ENCODE assay signal across 10 cellular contexts in the genomic region with DNA sequence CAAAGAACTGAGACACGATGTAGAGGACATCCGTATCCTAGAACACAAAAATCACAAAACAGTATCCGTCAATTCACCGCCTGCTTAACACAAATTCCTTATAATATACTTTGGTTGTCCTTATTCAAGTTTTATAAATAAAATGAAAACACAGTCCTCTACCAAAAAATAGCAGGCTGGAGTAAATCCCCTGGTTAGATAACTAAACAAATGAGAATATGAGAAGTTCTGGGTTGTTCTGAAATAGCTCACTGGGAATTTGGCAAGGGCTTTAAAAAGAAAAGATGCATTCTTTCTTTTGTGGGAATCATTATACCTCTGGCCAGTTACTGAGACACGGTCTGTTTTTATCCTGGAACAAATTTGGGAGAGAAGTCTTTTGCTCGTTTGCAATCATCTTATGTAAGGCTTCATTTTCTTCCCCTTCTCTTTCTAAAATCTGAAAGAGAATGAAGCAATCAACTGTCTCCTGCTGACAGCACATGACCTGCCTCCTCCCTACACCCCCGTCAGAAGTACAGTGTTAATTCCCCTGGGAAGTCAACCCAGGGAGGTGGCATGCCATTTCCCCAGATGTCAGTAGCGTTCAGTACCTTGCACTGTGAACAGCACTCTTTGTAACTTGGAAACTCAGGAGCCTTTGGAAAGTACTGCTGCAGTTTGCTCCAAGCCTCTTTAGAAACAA.
DNase-seq lines count a peak whose midpoint lies in the region; ATAC-seq and TF ChIP-seq lines count a peak whose summit lies in the region.
"Had no signal": no experiment of that assay in that cellular context is flagged by ENCODE, and none has a peak within 500 bp of the region (broad histone marks: within the 10 kb centered on the region; RNA-seq: fewer than 3 reads in every experiment).

No MANE protein-coding gene starts in this region.

- ATAC-seq in GM19324 (IDR thresholded peaks at IDR 0.05; ENCODE audit: low FRiP score, unreplicated experiment) (no peak), HG02763 (IDR thresholded peaks at IDR 0.05; ENCODE audit: unreplicated experiment) (no peak), GM19467 (IDR thresholded peaks at IDR 0.05; ENCODE audit: unreplicated experiment) (no peak), GM19328 (IDR thresholded peaks at IDR 0.05; ENCODE audit: unreplicated experiment) (no peak)

- H3K4me3 ChIP-seq in cardiac fibroblast (replicated peaks in 1 of 2; ENCODE audit: low read depth in 2 of 2, low read length in 2 of 2): no peak overlapping the region

- no peaks in the 10 kb centered on the region for H3K27me3 ChIP-seq in layer of hippocampus (ENCODE audit: control insufficient read depth, insufficient read depth, low read length)

- DNase-seq in Ammon's horn (ENCODE audit: low spot score) (peak; percentile 44), Kasumi-1 (lab: John Stamatoyannopoulos, UW) (peak; percentile 16 to 36), cardiac fibroblast (ENCODE audit: low read depth in 2 of 2) (peak; percentile 39 to 55)
- DNase-seq: EL, NCI-H1092 treated with DMSO at 0.1 percent for 48 hours had no signal

- TF ChIP-seq CTCF in cardiac fibroblast (IDR thresholded peaks at IDR 0.05; ENCODE audit: low read depth, low read length): no peak

- H3K27ac ChIP-seq in layer of hippocampus (ENCODE audit: low read depth, low read length): peak overlapping the region; percentile 77
